3 cellular contexts compared by ENCODE assay signal in genomic region chr9:73558471-73558870, GRCh38.
"Had no signal": no experiment of that assay in that cellular context is flagged by ENCODE, and none has a peak within 500 bp of the region (broad histone marks: within the 10 kb centered on the region; RNA-seq: fewer than 3 reads in every experiment).

No MANE protein-coding gene starts in this region.

- H3K4me3 ChIP-seq: GM12878 had no signal

- ATAC-seq: GM12878 had no signal

- DNase-seq: GDM1, GF-D8 had no signal
